Comparison of ENCODE assay signal across 21 cellular contexts in the genomic region with DNA sequence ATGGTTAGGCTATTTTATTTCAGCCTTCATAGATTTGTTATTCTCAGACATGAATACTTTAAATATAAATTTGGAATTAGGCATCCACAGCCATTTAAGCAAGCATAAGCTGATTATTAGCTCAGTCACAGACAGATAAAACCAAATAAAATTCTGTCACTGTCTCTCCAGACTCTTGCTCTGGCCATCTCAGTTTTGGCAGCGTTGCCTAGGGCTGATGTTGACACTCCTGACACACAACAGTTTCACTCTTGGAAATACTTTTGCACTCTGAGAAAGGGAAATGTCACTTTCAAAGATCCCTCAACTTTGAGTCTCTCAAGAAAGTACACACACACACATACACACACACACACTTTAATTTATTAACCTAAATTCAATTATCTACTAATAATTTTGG.
"Had no signal": no experiment of that assay in that cellular context is flagged by ENCODE, and none has a peak within 500 bp of the region (broad histone marks: within the 10 kb centered on the region; RNA-seq: fewer than 3 reads in every experiment).

No MANE protein-coding gene starts in this region.

- DNase-seq: colonic mucosa; dermis blood vessel endothelial cell; effector memory CD4-positive, alpha-beta T cell; foreskin keratinocyte; kidney; left lung; mesendoderm; natural killer cell; sigmoid colon; stimulated activated CD4-positive, alpha-beta T cell treated with anti-CD3 and anti-CD28 coated beads, Interleukin-2, amount 100 ng/mL, for 24 hours; stimulated activated CD4-positive, alpha-beta T cell treated with anti-CD3 and anti-CD28 coated beads, Interleukin-4, amount 100 ng/mL, for 24 hours; stimulated activated naive CD4-positive, alpha-beta T cell treated with Interleukin-2 at 50 U/mL for 16 hours; stomach; thyroid gland; trophoblast cell had no signal

- H3K27me3 ChIP-seq: colonic mucosa, esophagus muscularis mucosa, foreskin keratinocyte, left lung, neutrophil, right atrium auricular region, sigmoid colon, stomach, thyroid gland, vagina had no signal

- H3K9me3 ChIP-seq: colonic mucosa, esophagus muscularis mucosa, left lung, neutrophil, prostate gland, right atrium auricular region, sigmoid colon, stomach, thyroid gland, vagina had no signal

- H3K27ac Mint-ChIP-seq: natural killer cell; stimulated activated effector memory CD8-positive, alpha-beta T cell treated with anti-CD3 and anti-CD28 coated beads, Interleukin-12 subunit alpha, Interleukin-12 subunit beta, amount 100 ng/mL, for 72 hours had no signal

- H3K4me3 Mint-ChIP-seq: natural killer cell; stimulated activated effector memory CD8-positive, alpha-beta T cell treated with anti-CD3 and anti-CD28 coated beads, Interleukin-12 subunit alpha, Interleukin-12 subunit beta, amount 100 ng/mL, for 72 hours had no signal

- H3K36me3 Mint-ChIP-seq: natural killer cell; stimulated activated effector memory CD8-positive, alpha-beta T cell treated with anti-CD3 and anti-CD28 coated beads, Interleukin-12 subunit alpha, Interleukin-12 subunit beta, amount 100 ng/mL, for 72 hours had no signal

- H3K4me1 Mint-ChIP-seq: natural killer cell; stimulated activated effector memory CD8-positive, alpha-beta T cell treated with anti-CD3 and anti-CD28 coated beads, Interleukin-12 subunit alpha, Interleukin-12 subunit beta, amount 100 ng/mL, for 72 hours had no signal

- H3K36me3 ChIP-seq: colonic mucosa, esophagus muscularis mucosa, left lung, neutrophil, prostate gland, right atrium auricular region, sigmoid colon, stomach, thyroid gland, vagina had no signal

- H3K4me1 ChIP-seq: colonic mucosa, foreskin keratinocyte, left lung, prostate gland, right atrium auricular region, sigmoid colon, stomach, thyroid gland, vagina had no signal

- H3K27ac ChIP-seq: colonic mucosa, esophagus muscularis mucosa, foreskin keratinocyte, left lung, neutrophil, prostate gland, right atrium auricular region, sigmoid colon, stomach, thyroid gland, vagina had no signal

- H3K4me3 ChIP-seq: colonic mucosa, esophagus muscularis mucosa, left lung, prostate gland, right atrium auricular region, sigmoid colon, stomach, thyroid gland, vagina had no signal

- ATAC-seq: foreskin keratinocyte; left lung; natural killer cell; stimulated activated effector memory CD8-positive, alpha-beta T cell treated with anti-CD3 and anti-CD28 coated beads, Interleukin-12 subunit alpha, Interleukin-12 subunit beta, amount 100 ng/mL, for 72 hours had no signal
